Comparison of ENCODE assay signal across 21 cellular contexts in genomic region chr7:112908106-112908505, GRCh38.
"Had no signal": no experiment of that assay in that cellular context is flagged by ENCODE, and none has a peak within 500 bp of the region (broad histone marks: within the 10 kb centered on the region; RNA-seq: fewer than 3 reads in every experiment).

No MANE protein-coding gene starts in this region.

- H3K27ac Mint-ChIP-seq: activated naive CD4-positive, alpha-beta T cell treated with anti-CD3 and anti-CD28 coated beads for 36 hours; activated naive CD8-positive, alpha-beta T cell treated with anti-CD3 and anti-CD28 coated beads, Interleukin-2, amount 50 U/mL, for 24 hours; activated T-helper 2 cell treated with anti-CD3 and anti-CD28 coated beads, Interferon-gamma antibody, Interleukin-2, Interleukin-4, amounts not matched to agents 10 μg/mL and 5 μg/mL and 100 μg/mL, durations not matched to agents 14 hours and 24 hours and 36 hours; natural killer cell; stimulated activated naive B cell treated with anti-CD40 and anti-IgM and Interleukin-4, amounts not matched to agents 10 μg/mL and 1 μg/mL and 100 μg/mL, for 72 hours had no signal

- H3K27ac ChIP-seq: cardiac muscle cell, gastroesophageal sphincter, left ventricle myocardium inferior, skin epidermis, thyroid gland, uterus, VCaP had no signal

- ATAC-seq: activated naive CD8-positive, alpha-beta T cell treated with anti-CD3 and anti-CD28 coated beads, Interleukin-2, amount 50 U/mL, for 24 hours; gastroesophageal sphincter; natural killer cell; right cardiac atrium; stimulated activated naive B cell treated with anti-CD40 and anti-IgM and Interleukin-4, amounts not matched to agents 10 μg/mL and 1 μg/mL and 100 μg/mL, for 72 hours had no signal

- DNase-seq: activated CD4-positive, alpha-beta T cell treated with anti-CD3 and anti-CD28 coated beads, Interleukin-2, amount 50 U/mL, for 48 hours; activated naive CD4-positive, alpha-beta T cell treated with anti-CD3 and anti-CD28 coated beads for 36 hours; activated naive CD8-positive, alpha-beta T cell treated with anti-CD3 and anti-CD28 coated beads, Interleukin-2, amount 50 U/mL, for 24 hours; aorta; erythroblast; left ventricle myocardium inferior; mesenchymal stem cell; natural killer cell; nucleus accumbens; posterior cingulate gyrus; right cardiac atrium; stimulated activated CD4-positive, alpha-beta T cell treated with anti-CD3 and anti-CD28 coated beads, Interleukin-15, amount 100 ng/mL, for 24 hours; stimulated activated CD4-positive, alpha-beta T cell treated with anti-CD3 and anti-CD28 coated beads, Interleukin-4, amount 100 ng/mL, for 1 hour; stimulated activated naive B cell treated with anti-CD40 and anti-IgM and Interleukin-4, amounts not matched to agents 10 μg/mL and 1 μg/mL and 100 μg/mL, for 72 hours; thyroid gland; uterus had no signal

- H3K4me3 Mint-ChIP-seq: activated naive CD4-positive, alpha-beta T cell treated with anti-CD3 and anti-CD28 coated beads for 36 hours; activated naive CD8-positive, alpha-beta T cell treated with anti-CD3 and anti-CD28 coated beads, Interleukin-2, amount 50 U/mL, for 24 hours; natural killer cell; stimulated activated naive B cell treated with anti-CD40 and anti-IgM and Interleukin-4, amounts not matched to agents 10 μg/mL and 1 μg/mL and 100 μg/mL, for 72 hours had no signal

- H3K27me3 Mint-ChIP-seq: activated naive CD8-positive, alpha-beta T cell treated with anti-CD3 and anti-CD28 coated beads, Interleukin-2, amount 50 U/mL, for 24 hours; stimulated activated naive B cell treated with anti-CD40 and anti-IgM and Interleukin-4, amounts not matched to agents 10 μg/mL and 1 μg/mL and 100 μg/mL, for 72 hours had no signal

- H3K4me1 Mint-ChIP-seq: activated naive CD8-positive, alpha-beta T cell treated with anti-CD3 and anti-CD28 coated beads, Interleukin-2, amount 50 U/mL, for 24 hours had no signal
